Comparison of ENCODE assay signal across 1 cellular context in genomic region chr1:56289260-56289659, GRCh38.
TF ChIP-seq lines count a peak whose summit lies in the region.

No MANE protein-coding gene starts in this region.

TF ChIP-seq in HepG2, 621 proteins besides CTCF, POLR2A, EP300 and RAD21 (continued from another document):
- no peak for TF ChIP-seq AHDC1 (CRISPR knock-in tag; IDR thresholded peaks at IDR 0.05; ENCODE audit: borderline replicate concordance)
- no peak for TF ChIP-seq ZSCAN31 (CRISPR knock-in tag; IDR thresholded peaks at IDR 0.05; ENCODE audit: low read depth)
